18 cellular contexts compared by ENCODE assay signal in the genomic region with DNA sequence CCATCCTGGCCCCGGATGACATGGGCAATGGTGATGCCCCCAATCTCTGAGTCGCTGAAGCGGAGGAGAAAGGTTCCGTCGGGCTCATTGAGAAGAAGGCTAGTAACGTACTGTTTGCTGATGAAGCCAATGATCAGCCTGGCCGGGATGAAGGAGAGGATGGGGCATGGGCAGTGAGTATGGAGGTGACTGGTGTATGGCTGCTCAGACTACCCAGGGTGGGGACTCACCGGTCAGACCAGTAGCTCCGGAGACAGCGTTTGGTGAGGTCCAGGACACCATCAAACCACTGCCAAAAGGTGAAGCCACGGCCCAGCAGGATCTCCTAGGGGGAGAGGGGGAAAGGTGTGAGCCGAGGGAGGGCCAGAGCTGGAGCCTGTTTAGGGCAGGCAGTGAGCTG. TPM values are rescaled to one million over a fixed set of nuclear protein-coding genes. Genes with fewer than 3 reads are reported as not detected.
DNase-seq lines count a peak whose midpoint lies in the region; ATAC-seq and TF ChIP-seq lines count a peak whose summit lies in the region.
"Had no signal": no experiment of that assay in that cellular context is flagged by ENCODE, and none has a peak within 500 bp of the region (broad histone marks: within the 10 kb centered on the region; RNA-seq: fewer than 3 reads in every experiment).

No MANE protein-coding gene starts in this region.

- no peaks in the 10 kb centered on the region for H3K9me3 ChIP-seq in SK-N-SH
- peaks cover 8% of the 10 kb centered on the region for H3K9me3 ChIP-seq in neutrophil
- H3K9me3 ChIP-seq: Caco-2, pancreas had no signal

- H3K27me3 ChIP-seq in SK-N-SH (ENCODE audit: insufficient read depth) (no peaks in the 10 kb centered on the region), neutrophil (no peaks in the 10 kb centered on the region)
- H3K27me3 ChIP-seq: pancreas had no signal

- no peak for ATAC-seq in SK-N-SH treated with all-trans-retinoic acid at 6 μM for 48 hours
- ATAC-seq: pancreas had no signal

- no peaks in the 10 kb centered on the region for H3K27me3 Mint-ChIP-seq in Calu3 (ENCODE audit: unreplicated experiment)
- H3K27me3 Mint-ChIP-seq in endothelial cell (ENCODE audit: unreplicated experiment), result peaks cover 5% of the 10 kb centered on the region

- no peaks in the 10 kb centered on the region for H4K20me1 ChIP-seq in SK-N-SH (ENCODE audit: insufficient read depth)

- DNase-seq in SK-N-SH (peak; percentile 4), Calu3 (no peak), endothelial cell (ENCODE audit: low spot score) (no peak), occipital lobe (lab: John Stamatoyannopoulos, UW) (no peak), substantia nigra (lab: John Stamatoyannopoulos, UW) (no peak), Kasumi-1 (lab: John Stamatoyannopoulos, UW) (no peak)
- DNase-seq: 8988T; activated gamma-delta T cell treated with Interleukin-2 at 50 U/mL for 16 hours; Caco-2; effector CD8-positive, alpha-beta T cell; IMR-90; pancreas; Right ventricle myocardium superior had no signal

- peak overlapping the region; percentile 44 for H3K27ac Mint-ChIP-seq in Calu3 (ENCODE audit: unreplicated experiment)
- no peak overlapping the region for H3K27ac Mint-ChIP-seq in endothelial cell (ENCODE audit: unreplicated experiment)

- H3K9ac ChIP-seq in SK-N-SH, result no peak overlapping the region

- H3K4me2 ChIP-seq in SK-N-SH, result no peak overlapping the region
- H3K4me2 ChIP-seq: smooth muscle cell had no signal

- no peak overlapping the region for H3K27ac ChIP-seq in SK-N-SH (ENCODE audit: low read depth in 2 of 2, low read length in 1 of 2)
- H3K27ac ChIP-seq in neutrophil, result peak overlapping the region; percentile 50
- H3K27ac ChIP-seq in substantia nigra (ENCODE audit: low read depth, low read length, poor library complexity, severe bottlenecking), result no peak overlapping the region
- H3K27ac ChIP-seq: pancreas had no signal

- TF ChIP-seq RAD21 in SK-N-SH (IDR thresholded peaks at IDR 0.05; ENCODE audit: low read length), result no peak

- peaks cover 84% of the 10 kb centered on the region for H3K36me3 Mint-ChIP-seq in Calu3 (ENCODE audit: insufficient read depth, unreplicated experiment)
- peaks cover 34% of the 10 kb centered on the region for H3K36me3 Mint-ChIP-seq in endothelial cell (ENCODE audit: low read depth, unreplicated experiment)

- no peak overlapping the region for H3K4me3 Mint-ChIP-seq in Calu3 (ENCODE audit: low read depth, unreplicated experiment)
- peak overlapping the region; percentile 60 for H3K4me3 Mint-ChIP-seq in endothelial cell (ENCODE audit: unreplicated experiment)

- TF ChIP-seq CTCF in SK-N-SH (IDR thresholded peaks at IDR 0.05), result no peak
- TF ChIP-seq CTCF in Calu3 (IDR thresholded peaks at IDR 0.05; ENCODE audit: unreplicated experiment), result no peak
- TF ChIP-seq CTCF in endothelial cell (IDR thresholded peaks at IDR 0.05; ENCODE audit: unreplicated experiment), result no peak
- TF ChIP-seq CTCF in neutrophil (IDR thresholded peaks at IDR 0.05), result no peak

- 91% methylated on average over 11 of the region's 12 CpGs for WGBS in SK-N-SH (ENCODE audit: low lambda C conversion rate)

- CTCF ChIA-PET in SK-N-SH (lab: Yijun Ruan, JAX), result interaction anchor here (0.7 to 23.2 kb wide), 9 partner anchors 10 to 387 kb away, joined by 3 to 339 read pairs (median 3); partner anchors contain the start of genes NEMP1 and STAT6
- CTCF ChIA-PET in Calu3 (lab: Charles Lee), result no interaction called here

- POLR2A ChIA-PET in SK-N-SH (lab: Yijun Ruan, JAX), result interaction anchor here (2.1 kb wide), 1 partner anchor 12 kb away, joined by 6 read pairs; the partner anchor contains the start of gene STAT6

- no peaks in the 10 kb centered on the region for H3F3A ChIP-seq in SK-N-SH (replicated peaks; ENCODE audit: insufficient read depth)

- BruUV-seq in Calu3 (replicated peaks; lab: Mats Ljungman, UMichigan), result no TSS peak

- no peaks in the 10 kb centered on the region for H3K79me2 ChIP-seq in SK-N-SH (ENCODE audit: insufficient read depth)

- H3K9me3 Mint-ChIP-seq in Calu3 (ENCODE audit: low read depth, unreplicated experiment) (no peaks in the 10 kb centered on the region), endothelial cell (ENCODE audit: unreplicated experiment) (no peaks in the 10 kb centered on the region)

- H3K4me3 ChIP-seq in SK-N-SH (ENCODE audit: low read depth in 2 of 2, low read length in 1 of 2), result no peak overlapping the region
- no peak overlapping the region for H3K4me3 ChIP-seq in neutrophil (ENCODE audit: low read depth in 1 of 2, low read length in 1 of 2)
- H3K4me3 ChIP-seq: lung, pancreas, smooth muscle cell had no signal

- H2AFZ ChIP-seq in SK-N-SH (ENCODE audit: low read depth), result no peak overlapping the region

- TF ChIP-seq EP300 in SK-N-SH (IDR thresholded peaks at IDR 0.05; ENCODE audit: borderline replicate concordance in 1 of 2, low read depth in 1 of 2, low read length in 1 of 2), result no peak

- intact Hi-C loops in Calu3 (cut with micrococcal nuclease; ENCODE audit: unreplicated experiment), result no loop called here

- H3K4me1 ChIP-seq in SK-N-SH (ENCODE audit: control insufficient read depth in 1 of 2, insufficient read depth in 2 of 2, low read depth in 1 of 2, low read length in 1 of 2), result peaks cover 0 to 14% of the 10 kb centered on the region in 2 experiments; a peak in 1 of 4 replicates
- H3K4me1 ChIP-seq in neutrophil (ENCODE audit: control insufficient read depth in 1 of 2, insufficient read depth in 1 of 2, low read depth in 1 of 2, low read length in 1 of 2), result peaks cover 15 to 20% of the 10 kb centered on the region in 2 experiments
- H3K4me1 ChIP-seq: pancreas had no signal

- H3K9me2 ChIP-seq in SK-N-SH, result no peaks in the 10 kb centered on the region

- H3K36me3 ChIP-seq in SK-N-SH (replicated peaks in 1 of 2; ENCODE audit: control insufficient read depth in 1 of 2, insufficient read depth in 2 of 2, low read length in 1 of 2) (peaks cover 4 to 12% of the 10 kb centered on the region in 2 experiments), neutrophil (peaks cover 98% of the 10 kb centered on the region)

- H3K4me1 Mint-ChIP-seq in Calu3 (ENCODE audit: low read depth, unreplicated experiment) (peaks cover 17% of the 10 kb centered on the region), endothelial cell (ENCODE audit: unreplicated experiment) (peaks cover 13% of the 10 kb centered on the region)

TF ChIP-seq in SK-N-SH, 30 proteins besides CTCF, POLR2A, EP300 and RAD21:
- TF ChIP-seq ELF1 (IDR thresholded peaks at IDR 0.05) (no peak), FOXJ3 (CRISPR knock-in tag; IDR thresholded peaks at IDR 0.05) (no peak), TCF12 (IDR thresholded peaks at IDR 0.05) (no peak), CHD2 (IDR thresholded peaks at IDR 0.05; ENCODE audit: low read length, partially characterized antibody) (no peak), TEAD4 (IDR thresholded peaks at IDR 0.05; ENCODE audit: borderline replicate concordance, insufficient read depth) (no peak), NFIC (IDR thresholded peaks at IDR 0.05; ENCODE audit: borderline replicate concordance) (no peak), RCOR1 (IDR thresholded peaks at IDR 0.05; ENCODE audit: low read length) (no peak), GABPA (IDR thresholded peaks at IDR 0.05; ENCODE audit: low read depth) (no peak), SIN3A (IDR thresholded peaks at IDR 0.05; ENCODE audit: borderline replicate concordance, low read depth, low read length) (no peak)

TF ChIP-seq in SK-N-SH treated with all-trans-retinoic acid at 6 μM for 48 hours, 23 proteins besides CTCF, POLR2A, EP300 and RAD21:
- no peak for TF ChIP-seq ZFP3 (CRISPR knock-in tag; IDR thresholded peaks at IDR 0.05)
- TF ChIP-seq GLIS3 (CRISPR knock-in tag; IDR thresholded peaks at IDR 0.05), result no peak
- no peak for TF ChIP-seq CSDC2 (CRISPR knock-in tag; IDR thresholded peaks at IDR 0.05)

RNA-seq across cellular contexts. Expression of gene NAB2, which starts 10.9 kb away (rescaled TPM):
- 23.7 and 24.9 TPM in 2 replicates for polyA plus RNA-seq in SK-N-SH (2012; rRNA removed)
- 12.7 and 18.9 TPM in 2 replicates for polyA plus RNA-seq in SK-N-SH (2012; cell fraction: cytosol; rRNA removed)
- polyA plus RNA-seq in SK-N-SH (2012; cell fraction: nucleus; rRNA removed), result 24.3 and 28.0 TPM in 2 replicates
- total RNA-seq in Calu3 (2022), result 21.3 and 25.6 TPM in 2 replicates
- 14.0 TPM for total RNA-seq in endothelial cell (ENCODE audit: unreplicated experiment)
- total RNA-seq in occipital lobe, result 33.2 TPM

RNA-seq across cellular contexts. Expression of gene STAT6, which starts 11.4 kb away (rescaled TPM):
- polyA plus RNA-seq in SK-N-SH (2012; rRNA removed), result 0.15 and 0.42 TPM in 2 replicates
- 0.05 and 0.19 TPM in 2 replicates for polyA plus RNA-seq in SK-N-SH (2012; cell fraction: cytosol; rRNA removed)
- polyA plus RNA-seq in SK-N-SH (2012; cell fraction: nucleus; rRNA removed), result 0.73 and 0.83 TPM in 2 replicates
- total RNA-seq in Calu3 (2022), result 213 and 243 TPM in 2 replicates
- 139 TPM for total RNA-seq in endothelial cell (ENCODE audit: unreplicated experiment)
- 4.7 TPM for total RNA-seq in occipital lobe

RNA-seq across cellular contexts. Expression of gene NEMP1, which starts 21.2 kb away (rescaled TPM):
- 6.2 and 8.8 TPM in 2 replicates for polyA plus RNA-seq in SK-N-SH (2012; rRNA removed)
- polyA plus RNA-seq in SK-N-SH (2012; cell fraction: cytosol; rRNA removed), result 7.0 and 7.1 TPM in 2 replicates
- 13.4 and 24.8 TPM in 2 replicates for polyA plus RNA-seq in SK-N-SH (2012; cell fraction: nucleus; rRNA removed)
- total RNA-seq in Calu3 (2022) (60.4 and 63.2 TPM in 2 replicates), endothelial cell (ENCODE audit: unreplicated experiment) (17.6 TPM), occipital lobe (7.6 TPM)

RNA-seq across cellular contexts. Expression of gene LRP1, which starts 28.5 kb away (rescaled TPM):
- polyA plus RNA-seq in SK-N-SH (2012; rRNA removed), result 18.8 and 55.0 TPM in 2 replicates
- 22.3 and 34.9 TPM in 2 replicates for polyA plus RNA-seq in SK-N-SH (2012; cell fraction: cytosol; rRNA removed)
- 127 and 168 TPM in 2 replicates for polyA plus RNA-seq in SK-N-SH (2012; cell fraction: nucleus; rRNA removed)
- total RNA-seq in Calu3 (2022) (12.4 and 16.6 TPM in 2 replicates), endothelial cell (ENCODE audit: unreplicated experiment) (24.7 TPM), occipital lobe (65.4 TPM)

RNA-seq across cellular contexts. Expression of gene LRP1-AS, which starts 47.7 kb away (rescaled TPM):
- not detected in 2 replicates for polyA plus RNA-seq in SK-N-SH (2012; rRNA removed)
- polyA plus RNA-seq in SK-N-SH (2012; cell fraction: cytosol; rRNA removed), result not detected in 2 replicates
- not detected in 2 replicates for polyA plus RNA-seq in SK-N-SH (2012; cell fraction: nucleus; rRNA removed)
- total RNA-seq in Calu3 (2022), result not detected in 2 replicates
- total RNA-seq in endothelial cell (ENCODE audit: unreplicated experiment), result 0.46 TPM
- total RNA-seq in occipital lobe, result not detected
- total RNA-seq: Caco-2, fibroblast of villous mesenchyme, IMR-90, lung, pancreas, Right ventricle myocardium superior, smooth muscle cell had no signal
- polyA plus RNA-seq: IMR-90, lung, pancreas, smooth muscle cell had no signal

Comparison
In these comparisons a context has a peak if more than half of its experiments do, and no peak if none do; other contexts are left out.
1. RNA of gene STAT6, which starts 11.4 kb away (total RNA-seq): 213 to 243 TPM in Calu3 and 139 TPM in endothelial cell (single experiment); 4.7 TPM in occipital lobe (single experiment); every median in the first group is over 10 times any median in the second.